ENCODE assay signal across 1 cellular context in genomic region chr11:125949271-125950177, GRCh38.
TF ChIP-seq lines count a peak whose summit lies in the region.

No MANE protein-coding gene starts in this region.

TF ChIP-seq in HepG2, 621 proteins besides CTCF, POLR2A, EP300 and RAD21:
- TF ChIP-seq ZNF530 (CRISPR knock-in tag; IDR thresholded peaks at IDR 0.05; ENCODE audit: low read depth) (no peak), HNF4A (CRISPR knock-in tag; IDR thresholded peaks at IDR 0.05) (0 out of 2 replicates have a peak, but pooled peaks have one; percentile 4), ZBTB26 (CRISPR knock-in tag; IDR thresholded peaks at IDR 0.05; ENCODE audit: borderline replicate concordance) (no peak), ZMAT5 (CRISPR knock-in tag; IDR thresholded peaks at IDR 0.05; ENCODE audit: borderline replicate concordance, low read depth) (no peak), ZNF263 (CRISPR knock-in tag; IDR thresholded peaks at IDR 0.05) (no peak), SRY (CRISPR knock-in tag; IDR thresholded peaks at IDR 0.05) (no peak), CBX5 (CRISPR knock-in tag; IDR thresholded peaks at IDR 0.05; ENCODE audit: borderline replicate concordance) (no peak), ZNF768 (CRISPR knock-in tag; IDR thresholded peaks at IDR 0.05) (no peak)
